In the genomic region with DNA sequence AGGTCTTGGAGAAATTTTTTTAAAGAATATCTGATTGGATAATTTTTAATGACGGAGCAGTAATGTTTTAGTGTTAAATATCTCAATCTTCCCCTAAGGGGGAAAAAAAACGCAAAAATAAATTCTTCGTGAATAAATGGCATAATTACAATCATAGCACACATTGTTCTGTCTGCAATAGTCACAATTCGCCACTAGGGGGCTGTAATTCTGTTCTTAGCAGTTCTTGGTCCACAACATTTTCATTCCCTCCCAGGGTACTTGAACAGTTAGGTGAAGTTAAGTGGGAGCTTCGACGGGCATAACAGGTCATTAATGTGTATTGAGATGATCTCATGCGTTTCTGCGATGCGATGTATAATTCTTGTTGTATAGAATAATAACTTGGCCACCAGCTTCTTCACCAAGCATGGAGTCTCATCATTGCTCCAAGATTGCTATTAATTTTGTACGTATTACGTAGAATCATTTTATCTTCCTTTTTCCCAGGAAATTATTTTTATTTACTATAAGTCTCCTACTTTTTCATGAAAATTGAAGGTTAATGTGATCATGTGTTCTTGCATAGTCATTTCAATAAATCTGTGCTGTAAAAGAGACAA, we compare ENCODE assay signal across 8 cellular contexts. TPM values are rescaled to one million over a fixed set of nuclear protein-coding genes. Genes with fewer than 3 reads are reported as not detected.
DNase-seq lines count a peak whose midpoint lies in the region; ATAC-seq and TF ChIP-seq lines count a peak whose summit lies in the region.

No MANE protein-coding gene starts in this region.

- H3K27me3 ChIP-seq in tibial nerve: peaks cover 0 to 16% of the 10 kb centered on the region in 2 donors

- peak; percentile 51 to 80 (median 58) for TF ChIP-seq CTCF in tibial nerve (IDR thresholded peaks at IDR 0.05)

- DNase-seq in stimulated activated CD4-positive, alpha-beta T cell treated with anti-CD3 and anti-CD28 coated beads, Interleukin-15, amount 100 ng/mL, for 24 hours: peak; percentile 19
- no peak for DNase-seq in stimulated activated CD4-positive, alpha-beta T cell treated with anti-CD3 and anti-CD28 coated beads, Interleukin-12 subunit alpha, Interleukin-12 subunit beta, amount 100 ng/mL, for 4 hours
- peak; percentile 12 for DNase-seq in NCI-H1105 (lab: John Stamatoyannopoulos, UW)
- peak; percentile 28 for DNase-seq in amniotic epithelial cell (ENCODE audit: low read depth)
- peak; percentile 39 for DNase-seq in inferior parietal cortex (ENCODE audit: extremely low spot score)
- peak in 1 of 2 donors; percentile 18 for DNase-seq in tibial nerve (ENCODE audit: low spot score in 2 of 2)
- no peak for DNase-seq in cerebellar nuclear complex (lab: John Stamatoyannopoulos, UW)

- H3K36me3 ChIP-seq in tibial nerve: no peaks in the 10 kb centered on the region

- H3K4me1 ChIP-seq in tibial nerve: no peaks in the 10 kb centered on the region

- ATAC-seq in GM21786 (IDR thresholded peaks at IDR 0.05; ENCODE audit: unreplicated experiment): peak; percentile 80

- no peak overlapping the region for H3K27ac ChIP-seq in tibial nerve

- H3K4me3 ChIP-seq in tibial nerve: no peak overlapping the region

- no peaks in the 10 kb centered on the region for H3K9me3 ChIP-seq in tibial nerve

- WGBS in tibial nerve, 2 donors: 51 to 57% methylated on average over 11 of the region's 11 CpGs

- TF ChIP-seq POLR2A in tibial nerve (IDR thresholded peaks at IDR 0.05): no peak

- no peak for TF ChIP-seq EP300 in tibial nerve (IDR thresholded peaks at IDR 0.05)

RNA-seq across cellular contexts. Expression of gene HTR2C, which starts 27.2 kb away (rescaled TPM):
- total RNA-seq in tibial nerve: under 1 TPM in 1 of 4 donors, not detected in 3; 0.66 TPM

Comparison
In these comparisons a context has a peak if more than half of its experiments do, and no peak if none do; other contexts are left out.
1. DNase-seq: peak in stimulated activated CD4-positive, alpha-beta T cell treated with anti-CD3 and anti-CD28 coated beads, Interleukin-15, amount 100 ng/mL, for 24 hours (single experiment), NCI-H1105 (single experiment), amniotic epithelial cell (single experiment) and inferior parietal cortex (single experiment); none in stimulated activated CD4-positive, alpha-beta T cell treated with anti-CD3 and anti-CD28 coated beads, Interleukin-12 subunit alpha, Interleukin-12 subunit beta, amount 100 ng/mL, for 4 hours (single experiment) and cerebellar nuclear complex (0 of 2).